ENCODE assay signal across 23 cellular contexts in the genomic region with DNA sequence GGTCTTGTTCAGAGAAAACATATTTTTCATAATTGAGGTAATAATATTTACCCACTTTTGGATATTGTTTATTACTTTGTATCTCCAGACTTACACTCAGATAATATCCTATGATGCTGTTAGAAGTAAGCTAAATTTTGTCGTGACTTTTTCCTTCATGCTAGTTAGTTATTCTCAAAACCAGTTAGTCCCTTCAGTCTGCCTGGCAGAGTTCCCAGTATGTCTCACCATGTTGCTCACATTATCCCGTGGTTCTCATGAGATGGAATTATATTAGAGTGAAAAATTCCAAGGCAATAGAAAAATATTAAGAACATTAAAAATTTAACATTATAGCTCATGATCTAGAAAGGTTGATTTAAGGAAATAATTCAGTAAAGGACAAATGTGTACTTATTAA.
DNase-seq lines count a peak whose midpoint lies in the region; ATAC-seq and TF ChIP-seq lines count a peak whose summit lies in the region.
"Had no signal": no experiment of that assay in that cellular context is flagged by ENCODE, and none has a peak within 500 bp of the region (broad histone marks: within the 10 kb centered on the region; RNA-seq: fewer than 3 reads in every experiment).

No MANE protein-coding gene starts in this region.

- H3K79me1 ChIP-seq in neuronal stem cell (ENCODE audit: low read depth, low read length): no peaks in the 10 kb centered on the region

- peak overlapping the region in 1 of 2 experiments; percentile 2; a peak in 1 of 4 replicates for H3K27ac ChIP-seq in SK-N-SH (ENCODE audit: low read depth in 2 of 2, low read length in 1 of 2)
- no peak overlapping the region for H3K27ac ChIP-seq in neuronal stem cell (replicated peaks; ENCODE audit: low read length)
- H3K27ac ChIP-seq: epithelial cell of prostate, psoas muscle, tibial artery, WERI-Rb-1 had no signal

- H2AFZ ChIP-seq in SK-N-SH (ENCODE audit: low read depth) (no peak overlapping the region), neuronal stem cell (ENCODE audit: low read length) (no peak overlapping the region)

- H3K4me1 ChIP-seq in SK-N-SH (ENCODE audit: control insufficient read depth in 1 of 2, insufficient read depth in 2 of 2, low read depth in 1 of 2, low read length in 1 of 2) (peaks cover 0 to 17% of the 10 kb centered on the region in 2 experiments; a peak in 2 of 4 replicates), neuronal stem cell (ENCODE audit: control insufficient read depth in 2 of 2, insufficient read depth in 1 of 2, low read depth in 1 of 2, low read length in 2 of 2) (no peaks in the 10 kb centered on the region)

- no peaks in the 10 kb centered on the region for H4K20me1 ChIP-seq in SK-N-SH (ENCODE audit: insufficient read depth)

- WGBS in SK-N-SH (ENCODE audit: low lambda C conversion rate): 19% methylated on average over 2 of the region's 2 CpGs
- no CpG with 5 or more reads among the region's 2 CpGs for WGBS in neuronal stem cell (ENCODE audit: extremely low coverage in 2 of 2, insufficient read length in 2 of 2, insufficient replicate concordance in 1 of 2), 2 donors

- TF ChIP-seq RAD21 in SK-N-SH (IDR thresholded peaks at IDR 0.05; ENCODE audit: low read length): no peak

- in situ Hi-C loops in astrocyte of the cerebellum (cut with HindIII; ENCODE audit: low sequenced_read_pairs): no loop called here

- H3F3A ChIP-seq in SK-N-SH (replicated peaks; ENCODE audit: insufficient read depth): peaks cover 26% of the 10 kb centered on the region

- H3K4me3 ChIP-seq in SK-N-SH (ENCODE audit: low read depth in 2 of 2, low read length in 1 of 2) (no peak overlapping the region), astrocyte of the cerebellum (ENCODE audit: low read depth, low read length) (no peak overlapping the region), fibroblast of the aortic adventitia (ENCODE audit: low read depth, low read length) (no peak overlapping the region), neuronal stem cell (ENCODE audit: low read length in 2 of 2) (no peak overlapping the region)
- H3K4me3 ChIP-seq: psoas muscle, tibial artery had no signal

- H3K79me2 ChIP-seq in SK-N-SH (ENCODE audit: insufficient read depth): no peaks in the 10 kb centered on the region

- no peak for ATAC-seq in SK-N-SH treated with all-trans-retinoic acid at 6 μM for 48 hours
- ATAC-seq: naive thymus-derived CD8-positive, alpha-beta T cell; psoas muscle; stimulated activated memory B cell treated with anti-CD40 and anti-IgM and Interleukin-4, amounts not matched to agents 10 μg/mL and 1 μg/mL and 100 μg/mL, for 72 hours had no signal

- no peak overlapping the region for H2BK15ac ChIP-seq in neuronal stem cell (ENCODE audit: low read length)

- no peak overlapping the region for H2BK5ac ChIP-seq in neuronal stem cell (ENCODE audit: low read length)

- no peaks in the 10 kb centered on the region for H3K9me2 ChIP-seq in SK-N-SH

- H2AK5ac ChIP-seq in neuronal stem cell (ENCODE audit: low read depth, low read length): no peak overlapping the region

- no peak for TF ChIP-seq EP300 in SK-N-SH (IDR thresholded peaks at IDR 0.05; ENCODE audit: borderline replicate concordance in 1 of 2, low read depth in 1 of 2, low read length in 1 of 2)

- DNase-seq in SK-N-SH: no peak
- peak; percentile 52 for DNase-seq in astrocyte of the cerebellum (ENCODE audit: low read depth)
- DNase-seq in fibroblast of the aortic adventitia (ENCODE audit: low read depth): peak; percentile 64
- DNase-seq in stromal cell of bone marrow (ENCODE audit: low read depth): peak; percentile 73
- no peak for DNase-seq in T-helper 9 cell
- no peak for DNase-seq in mucosa of gallbladder (ENCODE audit: low spot score)
- DNase-seq in neuronal stem cell (ENCODE audit: low spot score): no peak
- DNase-seq: activated CD4-positive, alpha-beta T cell treated with anti-CD3 and anti-CD28 coated beads, Interleukin-2, amount 50 U/mL, for 48 hours; activated naive CD4-positive, alpha-beta T cell treated with Interleukin-2 at 50 U/mL for 16 hours; aorta; CD8-positive, alpha-beta memory T cell; dermis blood vessel endothelial cell; DMS79 treated with DMSO at 0.1 percent for 48 hours; MV-4-11; naive thymus-derived CD8-positive, alpha-beta T cell; NCI-H2029; psoas muscle; T-helper 1 cell; tibial artery; WERI-Rb-1 had no signal

- CTCF ChIA-PET in SK-N-SH (lab: Yijun Ruan, JAX): interaction anchor here (1.0 to 1.4 kb wide), 4 partner anchors 12 to 40 kb away, joined by 3 to 4 read pairs (median 3); no protein-coding TSS in a partner anchor

- H3K18ac ChIP-seq in neuronal stem cell (ENCODE audit: low read length): no peak overlapping the region

- H3K9me3 ChIP-seq in SK-N-SH (no peaks in the 10 kb centered on the region), neuronal stem cell (replicated peaks in 1 of 2; ENCODE audit: control insufficient read depth in 2 of 2, insufficient read depth in 1 of 2, low read depth in 1 of 2, low read length in 2 of 2) (no peaks in the 10 kb centered on the region)
- H3K9me3 ChIP-seq: psoas muscle, tibial artery had no signal

- H2BK120ac ChIP-seq in neuronal stem cell (ENCODE audit: low read depth, low read length): no peak overlapping the region

- H3K36me3 ChIP-seq in SK-N-SH (replicated peaks in 1 of 2; ENCODE audit: control insufficient read depth in 1 of 2, insufficient read depth in 2 of 2, low read length in 1 of 2): no peaks in the 10 kb centered on the region
- no peaks in the 10 kb centered on the region for H3K36me3 ChIP-seq in neuronal stem cell (replicated peaks in 1 of 2; ENCODE audit: control insufficient read depth in 2 of 2, insufficient read depth in 2 of 2, low read length in 2 of 2)
- H3K36me3 ChIP-seq: tibial artery, WERI-Rb-1 had no signal

- H3K4ac ChIP-seq in neuronal stem cell (ENCODE audit: low read length): no peak overlapping the region

- H2BK12ac ChIP-seq in neuronal stem cell (ENCODE audit: low read length): no peak overlapping the region

- no peak overlapping the region for H3K23ac ChIP-seq in neuronal stem cell (ENCODE audit: low read depth, low read length, poor library complexity)

- no peak overlapping the region for H4K91ac ChIP-seq in neuronal stem cell (ENCODE audit: low read depth, low read length, poor library complexity)

- H3K4me2 ChIP-seq in SK-N-SH (no peak overlapping the region), neuronal stem cell (ENCODE audit: insufficient read depth, low read length, poor library complexity, severe bottlenecking) (no peak overlapping the region)

- H3K9ac ChIP-seq in SK-N-SH (no peak overlapping the region), neuronal stem cell (ENCODE audit: low read depth, low read length, poor library complexity) (no peak overlapping the region)

- TF ChIP-seq CTCF in SK-N-SH (IDR thresholded peaks at IDR 0.05) (no peak), astrocyte of the cerebellum (IDR thresholded peaks at IDR 0.05; ENCODE audit: low read depth, low read length, missing control alignments) (no peak), fibroblast of the aortic adventitia (IDR thresholded peaks at IDR 0.05; ENCODE audit: insufficient read depth, low read length) (no peak)

- no peaks in the 10 kb centered on the region for H3K27me3 ChIP-seq in SK-N-SH (ENCODE audit: insufficient read depth)
- H3K27me3 ChIP-seq in neuronal stem cell (ENCODE audit: control insufficient read depth in 3 of 3, insufficient read depth in 3 of 3, low read depth in 1 of 3, low read length in 3 of 3): no peaks in the 10 kb centered on the region
- H3K27me3 ChIP-seq: tibial artery had no signal

- H3K14ac ChIP-seq in neuronal stem cell (ENCODE audit: low read length): no peak overlapping the region

- POLR2A ChIA-PET in SK-N-SH (lab: Yijun Ruan, JAX): no interaction called here

- H4K8ac ChIP-seq in neuronal stem cell (ENCODE audit: low read depth, low read length): no peak overlapping the region

TF ChIP-seq in SK-N-SH, 30 proteins besides CTCF, POLR2A, EP300 and RAD21 (continues in another document):
- TF ChIP-seq, protein P1, sequence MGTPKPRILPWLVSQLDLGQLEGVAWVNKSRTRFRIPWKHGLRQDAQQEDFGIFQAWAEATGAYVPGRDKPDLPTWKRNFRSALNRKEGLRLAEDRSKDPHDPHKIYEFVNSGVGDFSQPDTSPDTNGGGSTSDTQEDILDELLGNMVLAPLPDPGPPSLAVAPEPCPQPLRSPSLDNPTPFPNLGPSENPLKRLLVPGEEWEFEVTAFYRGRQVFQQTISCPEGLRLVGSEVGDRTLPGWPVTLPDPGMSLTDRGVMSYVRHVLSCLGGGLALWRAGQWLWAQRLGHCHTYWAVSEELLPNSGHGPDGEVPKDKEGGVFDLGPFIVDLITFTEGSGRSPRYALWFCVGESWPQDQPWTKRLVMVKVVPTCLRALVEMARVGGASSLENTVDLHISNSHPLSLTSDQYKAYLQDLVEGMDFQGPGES (IDR thresholded peaks at IDR 0.05; ENCODE audit: low read depth, low read length): no peak
- TF ChIP-seq MAX (IDR thresholded peaks at IDR 0.05; ENCODE audit: low read depth) (no peak), NFIC (IDR thresholded peaks at IDR 0.05; ENCODE audit: borderline replicate concordance) (peak; percentile 59), GATA2 (CRISPR knock-in tag; IDR thresholded peaks at IDR 0.05) (no peak), RCOR1 (IDR thresholded peaks at IDR 0.05; ENCODE audit: low read length) (no peak), MEF2A (IDR thresholded peaks at IDR 0.05; ENCODE audit: borderline replicate concordance, low read depth) (no peak)

TF ChIP-seq in SK-N-SH treated with all-trans-retinoic acid at 6 μM for 48 hours, 23 proteins besides CTCF, POLR2A, EP300 and RAD21:
- TF ChIP-seq, protein P2, sequence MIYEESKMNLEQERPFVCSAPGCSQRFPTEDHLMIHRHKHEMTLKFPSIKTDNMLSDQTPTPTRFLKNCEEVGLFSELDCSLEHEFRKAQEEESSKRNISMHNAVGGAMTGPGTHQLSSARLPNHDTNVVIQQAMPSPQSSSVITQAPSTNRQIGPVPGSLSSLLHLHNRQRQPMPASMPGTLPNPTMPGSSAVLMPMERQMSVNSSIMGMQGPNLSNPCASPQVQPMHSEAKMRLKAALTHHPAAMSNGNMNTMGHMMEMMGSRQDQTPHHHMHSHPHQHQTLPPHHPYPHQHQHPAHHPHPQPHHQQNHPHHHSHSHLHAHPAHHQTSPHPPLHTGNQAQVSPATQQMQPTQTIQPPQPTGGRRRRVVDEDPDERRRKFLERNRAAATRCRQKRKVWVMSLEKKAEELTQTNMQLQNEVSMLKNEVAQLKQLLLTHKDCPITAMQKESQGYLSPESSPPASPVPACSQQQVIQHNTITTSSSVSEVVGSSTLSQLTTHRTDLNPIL (CRISPR knock-in tag; IDR thresholded peaks at IDR 0.05; ENCODE audit: low read depth): no peak
- no peak for TF ChIP-seq RARB (CRISPR knock-in tag; IDR thresholded peaks at IDR 0.05)
- TF ChIP-seq ESRRG (CRISPR knock-in tag; IDR thresholded peaks at IDR 0.05): no peak
- TF ChIP-seq OSR1 (CRISPR knock-in tag; IDR thresholded peaks at IDR 0.05): no peak

Comparison
In these comparisons a context has a peak if more than half of its experiments do, and no peak if none do; other contexts are left out.
1. DNase-seq: peak in astrocyte of the cerebellum (single experiment), fibroblast of the aortic adventitia (single experiment) and stromal cell of bone marrow (single experiment); none in SK-N-SH (single experiment), T-helper 9 cell (single experiment), mucosa of gallbladder (single experiment) and neuronal stem cell (single experiment).